Comparison of ENCODE assay signal across 34 cellular contexts in genomic region chr22:44848791-44849410, GRCh38.
"Had no signal": no experiment of that assay in that cellular context is flagged by ENCODE, and none has a peak within 500 bp of the region (broad histone marks: within the 10 kb centered on the region; RNA-seq: fewer than 3 reads in every experiment).

No MANE protein-coding gene starts in this region.

- H3K4me1 ChIP-seq: body of pancreas, breast epithelium had no signal

- DNase-seq: activated CD4-positive, alpha-beta T cell treated with anti-CD3 and anti-CD28 coated beads for 1 hour; activated CD4-positive, alpha-beta T cell treated with anti-CD3 and anti-CD28 coated beads for 48 hours; activated CD4-positive, CD25-positive, alpha-beta regulatory T cell; activated CD8-positive, alpha-beta T cell treated with anti-CD3 and anti-CD28 coated beads for 36 hours; activated gamma-delta T cell; activated naive CD4-positive, alpha-beta T cell treated with Interleukin-2 at 50 U/mL for 16 hours; activated naive CD8-positive, alpha-beta T cell treated with anti-CD3 and anti-CD28 coated beads, Interleukin-2, amount 10 ng/mL, durations not matched to agents 7 days and 5 days; activated T-cell treated with anti-CD3 and anti-CD28 coated beads, Interleukin-2, amount 50 U/mL, for 24 hours; amygdala; body of pancreas; Karpas-422; KBM-7; MG63; NCI-H1048; NCI-H1105 treated with DMSO at 0.1 percent for 48 hours; NCI-H1436; NCI-H1694; NCI-H1930; NCI-H345; NCI-H526; NCI-H748 treated with DMSO at 0.1 percent for 48 hours; NK-92 treated with Interleukin-12 subunit alpha and Interleukin-12 subunit beta, amount 100 ng/mL, for 24 hours; PC-9; SIG-M5; T-cell; T-helper 17 cell; T-helper 9 cell; WERI-Rb-1 had no signal

- H3K36me3 ChIP-seq: breast epithelium, MG63, WERI-Rb-1 had no signal

- H3K27me3 ChIP-seq: body of pancreas, breast epithelium, MG63 had no signal

- ATAC-seq: activated CD8-positive, alpha-beta T cell treated with anti-CD3 and anti-CD28 coated beads for 36 hours; body of pancreas; Right ventricle myocardium inferior; SK-N-SH treated with all-trans-retinoic acid at 6 μM for 48 hours; T-cell; T-helper 17 cell had no signal

- H3K27ac ChIP-seq: body of pancreas, breast epithelium, PC-9, RWPE1, WERI-Rb-1 had no signal

- H3K4me3 ChIP-seq: body of pancreas, breast epithelium, MG63, PC-9 had no signal

- FAIRE-seq: astrocyte, RCC 7860 had no signal

- H3K9me3 ChIP-seq: body of pancreas, breast epithelium had no signal
